10 cellular contexts compared by ENCODE assay signal in the genomic region with DNA sequence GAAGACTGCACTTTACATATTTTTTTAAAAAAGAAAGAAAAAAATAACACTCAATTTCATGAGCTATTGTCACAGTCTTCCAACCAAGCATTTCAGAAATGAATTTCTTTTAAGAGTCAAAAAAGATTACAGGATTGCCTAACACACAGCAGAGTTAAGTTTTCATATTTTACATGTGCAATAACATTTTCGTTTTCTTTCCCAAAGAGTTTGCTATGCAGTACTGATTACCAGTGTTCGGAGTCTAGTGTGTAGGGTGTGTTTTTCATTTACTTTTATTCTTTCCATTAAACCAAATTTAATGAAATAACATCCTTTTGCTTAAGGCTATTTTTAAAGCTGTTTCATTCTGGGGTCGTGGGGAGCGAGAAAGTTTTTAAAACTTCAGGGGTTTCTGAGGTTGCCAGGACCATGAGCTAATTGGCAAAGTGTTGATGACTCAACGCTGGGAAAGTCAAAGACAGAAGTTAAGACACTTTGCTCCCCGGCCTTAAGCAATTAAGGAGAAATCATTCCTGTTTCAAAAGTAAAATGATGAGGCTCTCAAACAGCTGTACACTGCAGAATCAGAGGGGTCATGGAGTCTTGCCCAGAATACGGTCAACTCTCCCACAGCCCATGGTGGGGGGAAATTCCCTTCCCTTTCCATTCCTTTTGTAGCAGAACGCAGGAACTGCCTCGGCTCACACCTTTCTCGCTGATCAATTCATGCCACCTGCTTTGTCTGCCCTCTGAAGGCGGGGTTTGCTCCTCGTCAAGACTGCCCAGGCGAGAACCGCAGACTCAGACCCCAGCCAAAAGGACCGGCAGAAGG. TPM values are rescaled to one million over a fixed set of nuclear protein-coding genes. Genes with fewer than 3 reads are reported as not detected.
DNase-seq lines count a peak whose midpoint lies in the region; ATAC-seq, FAIRE-seq and TF ChIP-seq lines count a peak whose summit lies in the region.
"Had no signal": no experiment of that assay in that cellular context is flagged by ENCODE, and none has a peak within 500 bp of the region (broad histone marks: within the 10 kb centered on the region; RNA-seq: fewer than 3 reads in every experiment).

No MANE protein-coding gene starts in this region.

- H3K9me3 ChIP-seq in IMR-90 (ENCODE audit: control insufficient read depth, insufficient read depth, low read length) (no peaks in the 10 kb centered on the region), mammary epithelial cell (replicated peaks; ENCODE audit: insufficient read depth, low read length) (no peaks in the 10 kb centered on the region), keratinocyte (ENCODE audit: control insufficient read depth, low read depth, low read length) (no peaks in the 10 kb centered on the region), thoracic aorta (no peaks in the 10 kb centered on the region), Karpas-422 (ENCODE audit: low read length) (no peaks in the 10 kb centered on the region)

- H3K27ac ChIP-seq in IMR-90 (ENCODE audit: insufficient read depth, low read length), result peak overlapping the region; percentile 45
- H3K27ac ChIP-seq in mammary epithelial cell (ENCODE audit: insufficient read depth, low read depth, low read length), result peak overlapping the region; percentile 43
- H3K27ac ChIP-seq in keratinocyte (ENCODE audit: control insufficient read depth, insufficient read depth, low read length), result peak overlapping the region; percentile 21
- H3K27ac ChIP-seq in thoracic aorta, result peak overlapping the region; percentile 86
- no peak overlapping the region for H3K27ac ChIP-seq in Karpas-422 (ENCODE audit: low read length)

- H2AK9ac ChIP-seq in IMR-90 (replicated peaks; ENCODE audit: low read depth, low read length, poor library complexity), result no peak overlapping the region

- no peak overlapping the region for H4K91ac ChIP-seq in IMR-90 (ENCODE audit: insufficient read depth, low read depth, low read length)

- H3K36me3 ChIP-seq in IMR-90 (ENCODE audit: control insufficient read depth, insufficient read depth, low read length) (peaks cover 2% of the 10 kb centered on the region; the same call in 1 of the 2 replicates), mammary epithelial cell (ENCODE audit: insufficient read depth, low read length) (no peaks in the 10 kb centered on the region), keratinocyte (ENCODE audit: control insufficient read depth in 2 of 2, extremely low read depth in 1 of 2, insufficient read depth in 2 of 2, low read length in 2 of 2) (peaks cover 0 to 10% of the 10 kb centered on the region in 2 experiments), thoracic aorta (no peaks in the 10 kb centered on the region), Karpas-422 (ENCODE audit: insufficient read depth, low read length) (no peaks in the 10 kb centered on the region)

- no peaks in the 10 kb centered on the region for H3K79me1 ChIP-seq in IMR-90 (ENCODE audit: low read depth in 1 of 2, low read length in 2 of 2)

- peak overlapping the region; percentile 7; the same call in 1 of the 2 replicates for H3K18ac ChIP-seq in IMR-90 (ENCODE audit: low read depth, low read length)

- intact Hi-C loops in IMR-90 (cut with micrococcal nuclease) (no loop called here), mammary epithelial cell (cut with micrococcal nuclease) (no loop called here)

- ATAC-seq in IMR-90 (ENCODE audit: low read depth) (peak; percentile 36), thoracic aorta (ENCODE audit: insufficient number of reproducible peaks, low FRiP score, low read depth) (no peak)

- no peaks in the 10 kb centered on the region for H3K27me3 ChIP-seq in IMR-90 (ENCODE audit: control insufficient read depth, insufficient read depth, low read length)
- H3K27me3 ChIP-seq in mammary epithelial cell (ENCODE audit: insufficient read depth, low read length), result no peaks in the 10 kb centered on the region
- no peaks in the 10 kb centered on the region for H3K27me3 ChIP-seq in keratinocyte (ENCODE audit: control insufficient read depth, extremely low read depth, insufficient read depth, low read length)
- no peaks in the 10 kb centered on the region for H3K27me3 ChIP-seq in thoracic aorta (replicated peaks; ENCODE audit: insufficient read depth)
- no peaks in the 10 kb centered on the region for H3K27me3 ChIP-seq in Karpas-422 (ENCODE audit: low read length)

- H3K9ac ChIP-seq in IMR-90 (ENCODE audit: low read depth, low read length) (no peak overlapping the region), mammary epithelial cell (ENCODE audit: insufficient read depth, low read length) (peak overlapping the region; percentile 15), keratinocyte (ENCODE audit: control insufficient read depth, extremely low read depth, insufficient read depth, low read length) (peak overlapping the region; percentile 45), Karpas-422 (ENCODE audit: low read length) (no peak overlapping the region)

- peaks cover 3% of the 10 kb centered on the region; the same call in 1 of the 2 replicates for H3K9me1 ChIP-seq in IMR-90 (ENCODE audit: insufficient read depth, low read length)
- no peaks in the 10 kb centered on the region for H3K9me1 ChIP-seq in keratinocyte (ENCODE audit: control insufficient read depth, extremely low read depth, insufficient read depth, low read length)

- in situ Hi-C loops in IMR-90 (cut with MboI; ENCODE audit: low sequenced_read_pairs), result no loop called here
- in situ Hi-C loops in mammary epithelial cell (cut with MboI; ENCODE audit: low sequenced_read_pairs in 2 of 2), result no loop called here

- H2BK20ac ChIP-seq in IMR-90 (ENCODE audit: low read depth, low read length), result no peak overlapping the region

- H4K20me1 ChIP-seq in IMR-90 (ENCODE audit: insufficient read depth, low read length) (0 out of 2 replicates have a peak, but pooled peaks cover 5% of the 10 kb centered on the region), mammary epithelial cell (ENCODE audit: insufficient read depth, low read length) (no peaks in the 10 kb centered on the region), keratinocyte (ENCODE audit: control insufficient read depth, extremely low read depth, insufficient read depth, low read length) (no peaks in the 10 kb centered on the region), Karpas-422 (ENCODE audit: insufficient read depth, low read depth, low read length) (no peaks in the 10 kb centered on the region; the same call in 1 of the 2 replicates)

- H3K79me2 ChIP-seq in mammary epithelial cell (ENCODE audit: insufficient read depth, low read length) (no peaks in the 10 kb centered on the region), keratinocyte (ENCODE audit: control insufficient read depth, insufficient read depth, low read length) (no peaks in the 10 kb centered on the region), Karpas-422 (ENCODE audit: low read length) (no peaks in the 10 kb centered on the region)

- no peak overlapping the region for H2BK120ac ChIP-seq in IMR-90 (ENCODE audit: low read depth, low read length)

- no peak overlapping the region for H2AK5ac ChIP-seq in IMR-90 (ENCODE audit: low read depth, low read length)

- H2BK5ac ChIP-seq in IMR-90 (ENCODE audit: low read depth, low read length, poor library complexity, severe bottlenecking), result no peak overlapping the region

- H4K5ac ChIP-seq in IMR-90 (ENCODE audit: low read depth, low read length), result no peak overlapping the region

- H3K23ac ChIP-seq in IMR-90 (ENCODE audit: low read depth, low read length), result peak overlapping the region; percentile 17; the same call in 1 of the 2 replicates

- peak overlapping the region; percentile 59 for H3K4me2 ChIP-seq in IMR-90 (ENCODE audit: low read depth, low read length)
- peak overlapping the region; percentile 61 for H3K4me2 ChIP-seq in mammary epithelial cell (ENCODE audit: insufficient read depth, low read depth, low read length)
- peak overlapping the region; percentile 70 for H3K4me2 ChIP-seq in keratinocyte (ENCODE audit: control insufficient read depth, extremely low read depth, insufficient read depth, low read depth, low read length)
- no peak overlapping the region for H3K4me2 ChIP-seq in Karpas-422 (ENCODE audit: low read depth, low read length, poor library complexity, severe bottlenecking)

- no peak overlapping the region for H4K8ac ChIP-seq in IMR-90 (ENCODE audit: low read depth in 2 of 2, low read length in 2 of 2)

- 0% methylated on average over 1 of the region's 15 CpGs; no CpG with 5 or more reads in 1 of the 2 experiments for WGBS in IMR-90 (ENCODE audit: extremely low coverage in 2 of 2, insufficient read length in 1 of 2), 2 experiments
- 9% methylated on average over 15 of the region's 15 CpGs for WGBS in mammary epithelial cell (ENCODE audit: low coverage, missing lambda C conversion rate)

- DNase-seq in IMR-90 (peak; percentile 58), mammary epithelial cell (peak; percentile 76), keratinocyte (ENCODE audit: low read depth, low spot score) (no peak), thoracic aorta (ENCODE audit: low spot score) (no peak), NCI-H2227 (lab: John Stamatoyannopoulos, UW; ENCODE audit: unreplicated experiment) (no peak), NCI-H2029 treated with DMSO at 0.1 percent for 48 hours (lab: John Stamatoyannopoulos, UW) (no peak), D721Med (ENCODE audit: insufficient read length, low spot score) (no peak), Karpas-422 (no peak)
- DNase-seq: NK-92 treated with Interleukin-12 subunit alpha and Interleukin-12 subunit beta, amount 100 ng/mL, for 24 hours; stimulated activated CD4-positive, alpha-beta T cell treated with anti-CD3 and anti-CD28 coated beads, Interleukin-12 subunit alpha, Interleukin-12 subunit beta, amount 100 ng/mL, for 4 hours had no signal

- no peak overlapping the region for H3K4me3 ChIP-seq in IMR-90 (ENCODE audit: insufficient read depth, low read depth, low read length)
- H3K4me3 ChIP-seq in mammary epithelial cell (replicated peaks in 1 of 3; ENCODE audit: insufficient read depth in 1 of 3, low read depth in 2 of 3, low read length in 3 of 3), result no peak overlapping the region
- peak overlapping the region in 1 of 3 experiments; percentile 22 for H3K4me3 ChIP-seq in keratinocyte (ENCODE audit: control insufficient read depth in 2 of 3, extremely low read depth in 1 of 3, insufficient read depth in 2 of 3, low read depth in 1 of 3, low read length in 3 of 3)
- peak overlapping the region; percentile 46 for H3K4me3 ChIP-seq in thoracic aorta
- no peak overlapping the region for H3K4me3 ChIP-seq in Karpas-422 (ENCODE audit: low read length)

- TF ChIP-seq CTCF in IMR-90 (conservative IDR thresholded peaks at IDR 0.05; ENCODE audit: low read depth, low read length) (no peak), mammary epithelial cell (conservative IDR thresholded peaks at IDR 0.05 in 1 of 2, IDR thresholded peaks at IDR 0.05 in 1 of 2; ENCODE audit: extremely low read depth in 1 of 2, insufficient read depth in 1 of 2, low read depth in 1 of 2, low read length in 2 of 2) (no peak), keratinocyte (optimal IDR thresholded peaks at IDR 0.05 in 1 of 3, IDR thresholded peaks at IDR 0.05 in 1 of 3, conservative IDR thresholded peaks at IDR 0.05 in 1 of 3; ENCODE audit: extremely low read depth in 1 of 3, insufficient read depth in 2 of 3, low read length in 3 of 3) (peak in 1 of 3 experiments; percentile 7), thoracic aorta (IDR thresholded peaks at IDR 0.05) (no peak), D721Med (IDR thresholded peaks at IDR 0.05; ENCODE audit: insufficient read depth, missing control alignments) (no peak)

- no peak overlapping the region for H2BK15ac ChIP-seq in IMR-90 (ENCODE audit: low read depth, low read length)

- no peak for TF ChIP-seq RAD21 in IMR-90 (IDR thresholded peaks at IDR 0.05; ENCODE audit: low read length)

- CTCF ChIA-PET in IMR-90 (lab: Yijun Ruan, JAX) (no interaction called here), mammary epithelial cell (lab: Charles Lee; ENCODE audit: low non-redundant PET) (interaction anchor here (0.6 kb wide), 2 partner anchors 8 to 224 kb away, joined by 3 to 4 read pairs; no protein-coding TSS in a partner anchor)

- no peak overlapping the region for H3K56ac ChIP-seq in IMR-90 (ENCODE audit: extremely low read depth, insufficient read depth, low read length)

- peak overlapping the region; percentile 12; the same call in 1 of the 2 replicates for H3K4ac ChIP-seq in IMR-90 (ENCODE audit: low read depth, low read length)

- H3K14ac ChIP-seq in IMR-90 (replicated peaks; ENCODE audit: low read depth, low read length), result no peak overlapping the region; the same call in 1 of the 2 replicates

- peak; percentile 73 for FAIRE-seq in keratinocyte (lab: Jason Lieb, UNC)
- no peak for FAIRE-seq in D721Med (lab: Jason Lieb, UNC)

- peak overlapping the region; percentile 28 for H2AFZ ChIP-seq in IMR-90 (replicated peaks; ENCODE audit: low read length, poor library complexity)
- peak overlapping the region; percentile 47 for H2AFZ ChIP-seq in mammary epithelial cell (ENCODE audit: low read depth, low read length)
- no peak overlapping the region for H2AFZ ChIP-seq in keratinocyte (ENCODE audit: control insufficient read depth, low read length)
- no peak overlapping the region for H2AFZ ChIP-seq in Karpas-422 (ENCODE audit: low read length)

- H3K9me2 ChIP-seq in Karpas-422 (replicated peaks; ENCODE audit: insufficient read depth, low read length), result no peaks in the 10 kb centered on the region

- dilution Hi-C loops in IMR-90 (cut with HindIII; ENCODE audit: low sequenced_read_pairs, unreplicated experiment) (no loop called here), mammary epithelial cell (cut with HindIII; ENCODE audit: low sequenced_read_pairs) (no loop called here), keratinocyte (cut with MboI; ENCODE audit: extremely low pct_ligation_motif_present, low sequenced_read_pairs) (no loop called here)

- POLR2A ChIA-PET in IMR-90 (lab: Charles Lee; ENCODE audit: unreplicated experiment), result no interaction called here

- TF ChIP-seq POLR2A in IMR-90 (IDR thresholded peaks at IDR 0.05; ENCODE audit: low read depth, low read length), result no peak

- H3K4me1 ChIP-seq in IMR-90 (ENCODE audit: control insufficient read depth, insufficient read depth, low read length) (peaks cover 21% of the 10 kb centered on the region), mammary epithelial cell (ENCODE audit: insufficient read depth, low read length) (peaks cover 57% of the 10 kb centered on the region), keratinocyte (ENCODE audit: control insufficient read depth, extremely low read depth, insufficient read depth, low read length) (peaks cover 38% of the 10 kb centered on the region), thoracic aorta (ENCODE audit: control insufficient read depth in 1 of 2, low read depth in 2 of 2) (peaks cover 35 to 64% of the 10 kb centered on the region in 2 donors), Karpas-422 (ENCODE audit: low read length) (no peaks in the 10 kb centered on the region)

- BruUV-seq in IMR-90 (replicated peaks; lab: Mats Ljungman, UMichigan), result TSS peak; percentile 85
- TSS peak; percentile 60 for BruUV-seq in mammary epithelial cell (replicated peaks; lab: Mats Ljungman, UMichigan)

RNA-seq across cellular contexts. Expression of a gene that starts 53.0 kb away (rescaled TPM):
- total RNA-seq in IMR-90 (2012; rRNA removed) (0.28 and 0.36 TPM in 2 replicates), mammary epithelial cell (10 to 100 TPM in 1 of 2 donors, 1 to 10 TPM in 1; 1.5 to 14.0 TPM), thoracic aorta (10 to 100 TPM; 30.1 to 39.8 TPM)
- polyA plus RNA-seq in IMR-90 (2012; rRNA removed) (1.3 and 1.9 TPM in 2 replicates), mammary epithelial cell (7.2 TPM), keratinocyte (2.2 to 8.5 TPM (median 2.2 TPM) in 3 replicates)
- polyA plus RNA-seq in IMR-90 (2012; cell fraction: cytosol; rRNA removed), result 0.51 and 3.8 TPM in 2 replicates
- 1.5 and 2.2 TPM in 2 replicates for polyA plus RNA-seq in IMR-90 (2012; cell fraction: nucleus; rRNA removed; ENCODE audit: low replicate concordance)
- polyA minus RNA-seq in mammary epithelial cell (5.8 TPM), keratinocyte (8.0 to 24.5 TPM (median 11.7 TPM) in 3 replicates)
- polyA plus RNA-seq in keratinocyte (2011; ENCODE audit: low read depth), result 2.9 TPM
- 5.0 and 7.2 TPM in 2 replicates for polyA plus RNA-seq in keratinocyte (2011; cell fraction: cytosol; rRNA removed)
- polyA plus RNA-seq in keratinocyte (2011; cell fraction: nucleus; rRNA removed), result 16.8 and 21.0 TPM in 2 replicates
- 5.0 and 8.5 TPM in 2 replicates for polyA plus RNA-seq in keratinocyte (2012; ENCODE audit: low replicate concordance)
- polyA minus RNA-seq in keratinocyte (2011; cell fraction: cytosol; rRNA and poly(A)+ RNA removed), result 12.9 TPM
- polyA minus RNA-seq in keratinocyte (2011; cell fraction: nucleus; rRNA and poly(A)+ RNA removed), result 15.2 and 17.8 TPM in 2 replicates
- 0.07 TPM in 1 of 2 replicates, not detected in the other for total RNA-seq in Karpas-422 (2014; rRNA removed; shearing (Covaris generic); ENCODE audit: low replicate concordance)

Comparison
In these comparisons a context has a peak if more than half of its experiments do, and no peak if none do; other contexts are left out.
1. DNase-seq: peak in IMR-90 (single experiment) and mammary epithelial cell (single experiment); none in keratinocyte (single experiment), thoracic aorta (single experiment), NCI-H2227 (single experiment), NCI-H2029 treated with DMSO at 0.1 percent for 48 hours (single experiment), D721Med (single experiment) and Karpas-422 (single experiment).
2. H2AFZ ChIP-seq: peak in IMR-90 (single experiment) and mammary epithelial cell (single experiment); none in keratinocyte (single experiment) and Karpas-422 (single experiment).
3. H3K9ac ChIP-seq: peak in mammary epithelial cell (single experiment) and keratinocyte (single experiment); none in IMR-90 (single experiment) and Karpas-422 (single experiment).